In genomic region chr1:6179564-6180175, GRCh38 we compare ENCODE assay signal across 1 cellular context.
TF ChIP-seq lines count a peak whose summit lies in the region.

No MANE protein-coding gene starts in this region.

TF ChIP-seq in GM23338, 12 proteins besides CTCF, POLR2A, EP300 and RAD21:
- no peak for TF ChIP-seq ZNF114 (CRISPR knock-in tag; IDR thresholded peaks at IDR 0.05)
- no peak for TF ChIP-seq POLR2AphosphoS5 (IDR thresholded peaks at IDR 0.05; ENCODE audit: low read depth)
- no peak for TF ChIP-seq JUNB (IDR thresholded peaks at IDR 0.05; ENCODE audit: unreplicated experiment)
- TF ChIP-seq REST (IDR thresholded peaks at IDR 0.05; ENCODE audit: unreplicated experiment) = no peak
- no peak for TF ChIP-seq EZH2phosphoT487 (IDR thresholded peaks at IDR 0.05; ENCODE audit: unreplicated experiment)
- no peak for TF ChIP-seq EZH2 (IDR thresholded peaks at IDR 0.05; ENCODE audit: low read depth, unreplicated experiment)
- TF ChIP-seq ZNF331 (CRISPR knock-in tag; IDR thresholded peaks at IDR 0.05; ENCODE audit: low read depth) = no peak
- TF ChIP-seq NANOG (IDR thresholded peaks at IDR 0.05; ENCODE audit: borderline replicate concordance) = no peak
